In genomic region chr1:228079601-228080263, GRCh38 we compare ENCODE assay signal across 19 cellular contexts. TPM values are rescaled to one million over a fixed set of nuclear protein-coding genes. Genes with fewer than 3 reads are reported as not detected.
A peak's percentile ranks its signal among the peaks of the same experiment; 100 is the strongest.
DNase-seq lines count a peak whose midpoint lies in the region; ATAC-seq and TF ChIP-seq lines count a peak whose summit lies in the region.
"Had no signal": no experiment of that assay in that cellular context is flagged by ENCODE, and none has a peak within 500 bp of the region (broad histone marks: within the 10 kb centered on the region; RNA-seq: fewer than 3 reads in every experiment).

No MANE protein-coding gene starts in this region.

- no peak overlapping the region for H3K27ac Mint-ChIP-seq in activated naive CD4-positive, alpha-beta T cell treated with anti-CD3 and anti-CD28 coated beads, Interleukin-2, amount 10 ng/mL, durations not matched to agents 7 days and 5 days
- H3K27ac Mint-ChIP-seq: memory B cell; natural killer cell treated with Interleukin-12 subunit alpha and Interleukin-12 subunit beta and Interleukin-15 and Interleukin-18, amount 100 ng/mL, for 72 hours had no signal

- H3K4me1 Mint-ChIP-seq in activated naive CD4-positive, alpha-beta T cell treated with anti-CD3 and anti-CD28 coated beads, Interleukin-2, amount 10 ng/mL, durations not matched to agents 7 days and 5 days = peaks cover 22% of the 10 kb centered on the region

- no peak for TF ChIP-seq POLR2A in spleen (IDR thresholded peaks at IDR 0.05)

- CTCF ChIA-PET in activated naive CD4-positive, alpha-beta T cell treated with anti-CD3 and anti-CD28 coated beads, Interleukin-2, amount 10 ng/mL, durations not matched to agents 7 days and 5 days (lab: Charles Lee) = no interaction called here
- CTCF ChIA-PET in RWPE1 (lab: Yijun Ruan, JAX) = no interaction called here

- no peak for TF ChIP-seq CTCF in RWPE1 (conservative IDR thresholded peaks at IDR 0.05; ENCODE audit: low read depth)
- TF ChIP-seq CTCF in spleen (IDR thresholded peaks at IDR 0.05 in 8 of 11, conservative IDR thresholded peaks at IDR 0.05 in 3 of 11) = no peak

- H3K27me3 ChIP-seq in spleen (replicated peaks in 1 of 7) = no peaks in the 10 kb centered on the region
- H3K27me3 ChIP-seq: hepatocyte, suprapubic skin had no signal

- DNase-seq in activated naive CD4-positive, alpha-beta T cell treated with anti-CD3 and anti-CD28 coated beads, Interleukin-2, amount 10 ng/mL, durations not matched to agents 7 days and 5 days = no peak
- no peak for DNase-seq in activated naive CD4-positive, alpha-beta T cell treated with Interleukin-2 at 50 U/mL for 16 hours
- DNase-seq in RWPE1 (ENCODE audit: low spot score) = no peak
- peak; percentile 19 for DNase-seq in left cardiac atrium
- DNase-seq in spleen = peak; percentile 70
- DNase-seq in NCI-H1436 treated with DMSO at 0.1 percent for 48 hours (lab: John Stamatoyannopoulos, UW) = no peak
- DNase-seq: ACHN; activated CD4-positive, alpha-beta T cell treated with anti-CD3 and anti-CD28 coated beads, Interleukin-2, amount 50 U/mL, for 1 hour; CD4-positive, alpha-beta memory T cell; NCI-H187; NK-92 treated with Interleukin-12 subunit alpha and Interleukin-12 subunit beta, amount 100 ng/mL, for 24 hours had no signal

- H3K27ac ChIP-seq in RWPE1 (peak overlapping the region; percentile 85), spleen (no peak overlapping the region)
- H3K27ac ChIP-seq: coronary artery, hepatocyte, prostate gland, suprapubic skin had no signal

- ATAC-seq in left cardiac atrium (no peak), GM18519 (IDR thresholded peaks at IDR 0.05; ENCODE audit: low FRiP score, unreplicated experiment) (no peak), HG03442 (IDR thresholded peaks at IDR 0.05; ENCODE audit: unreplicated experiment) (no peak)
- ATAC-seq: natural killer cell treated with Interleukin-12 subunit alpha and Interleukin-12 subunit beta and Interleukin-15 and Interleukin-18, amount 100 ng/mL, for 72 hours had no signal

- H3K9me3 Mint-ChIP-seq in activated naive CD4-positive, alpha-beta T cell treated with anti-CD3 and anti-CD28 coated beads, Interleukin-2, amount 10 ng/mL, durations not matched to agents 7 days and 5 days = no peaks in the 10 kb centered on the region
- H3K9me3 Mint-ChIP-seq: CD4-positive, alpha-beta memory T cell; memory B cell; natural killer cell treated with Interleukin-12 subunit alpha and Interleukin-12 subunit beta and Interleukin-15 and Interleukin-18, amount 100 ng/mL, for 72 hours had no signal

- peak overlapping the region; percentile 36 for H3K4me3 Mint-ChIP-seq in activated naive CD4-positive, alpha-beta T cell treated with anti-CD3 and anti-CD28 coated beads, Interleukin-2, amount 10 ng/mL, durations not matched to agents 7 days and 5 days
- H3K4me3 Mint-ChIP-seq: memory B cell; natural killer cell treated with Interleukin-12 subunit alpha and Interleukin-12 subunit beta and Interleukin-15 and Interleukin-18, amount 100 ng/mL, for 72 hours had no signal

- H3K36me3 ChIP-seq in spleen = no peaks in the 10 kb centered on the region
- H3K36me3 ChIP-seq: prostate gland, suprapubic skin had no signal

- WGBS in spleen, 5 donors = 89 to 100% (median 93%) methylated on average over 6 to 7 of the region's 7 CpGs

- H3K27me3 Mint-ChIP-seq in activated naive CD4-positive, alpha-beta T cell treated with anti-CD3 and anti-CD28 coated beads, Interleukin-2, amount 10 ng/mL, durations not matched to agents 7 days and 5 days = no peaks in the 10 kb centered on the region
- H3K27me3 Mint-ChIP-seq: CD4-positive, alpha-beta memory T cell; memory B cell; natural killer cell treated with Interleukin-12 subunit alpha and Interleukin-12 subunit beta and Interleukin-15 and Interleukin-18, amount 100 ng/mL, for 72 hours had no signal

- H3K4me1 ChIP-seq in spleen = peaks cover 14 to 65% (median 40%) of the 10 kb centered on the region in 6 donors

- POLR2A ChIA-PET in RWPE1 (lab: Yijun Ruan, JAX; ENCODE audit: low non-redundant PET) = no interaction called here

- no peaks in the 10 kb centered on the region for H3K9me3 ChIP-seq in spleen
- H3K9me3 ChIP-seq: prostate gland, suprapubic skin had no signal

- intact Hi-C loops in left cardiac atrium (cut with DNase I) (loop anchor here in 1 of 2 donors (10.0 kb wide), 1 partner anchor 315 kb away; no protein-coding TSS in a partner anchor), spleen (cut with DNase I; ENCODE audit: low total_unique reads) (no loop called here)

- H3K36me3 Mint-ChIP-seq in activated naive CD4-positive, alpha-beta T cell treated with anti-CD3 and anti-CD28 coated beads, Interleukin-2, amount 10 ng/mL, durations not matched to agents 7 days and 5 days = peaks cover 16% of the 10 kb centered on the region
- H3K36me3 Mint-ChIP-seq: memory B cell had no signal

- H3K4me3 ChIP-seq in spleen = no peak overlapping the region
- H3K4me3 ChIP-seq: coronary artery, hepatocyte, prostate gland, suprapubic skin had no signal

RNA-seq across cellular contexts. Expression of gene ARF1, which starts 2.8 kb away (rescaled TPM):
- total RNA-seq in left cardiac atrium (100 to 1,000 TPM; 295 to 397 TPM), spleen (100 to 1,000 TPM; 302 to 387 (median 338) TPM)
- 100 to 1,000 TPM; 150 to 282 (median 231) TPM for polyA plus RNA-seq in spleen

RNA-seq across cellular contexts. Expression of gene C1orf35, which starts 23.4 kb away (rescaled TPM):
- total RNA-seq in left cardiac atrium = 1 to 10 TPM; 7.7 to 8.0 TPM
- 10 to 100 TPM in 6 of 7 donors, 1 to 10 TPM in 1; 7.3 to 14.2 (median 11.9) TPM for total RNA-seq in spleen
- polyA plus RNA-seq in spleen = 10 to 100 TPM; 18.7 to 23.4 (median 21.7) TPM

RNA-seq across cellular contexts. Expression of gene MRPL55, which starts 29.4 kb away (rescaled TPM):
- total RNA-seq in left cardiac atrium = 10 to 100 TPM; 43.5 to 48.9 TPM
- 100 to 1,000 TPM in 1 of 7 donors, 10 to 100 TPM in 6; 32.3 to 103 (median 39.0) TPM for total RNA-seq in spleen
- polyA plus RNA-seq in spleen = 100 to 1,000 TPM in 2 of 3 donors, 10 to 100 TPM in 1; 95.2 to 114 (median 111) TPM

Comparison
In these comparisons a context has a peak if more than half of its experiments do, and no peak if none do; other contexts are left out.
1. DNase-seq: peak in left cardiac atrium (single experiment) and spleen (single experiment); none in activated naive CD4-positive, alpha-beta T cell treated with anti-CD3 and anti-CD28 coated beads, Interleukin-2, amount 10 ng/mL, durations not matched to agents 7 days and 5 days (single experiment), activated naive CD4-positive, alpha-beta T cell treated with Interleukin-2 at 50 U/mL for 16 hours (single experiment), RWPE1 (single experiment) and NCI-H1436 treated with DMSO at 0.1 percent for 48 hours (single experiment).